Comparison of ENCODE assay signal across 25 cellular contexts in genomic region chr4:102120846-102121245, GRCh38.
DNase-seq lines count a peak whose midpoint lies in the region; ATAC-seq, FAIRE-seq and TF ChIP-seq lines count a peak whose summit lies in the region.
"Had no signal": no experiment of that assay in that cellular context is flagged by ENCODE, and none has a peak within 500 bp of the region (broad histone marks: within the 10 kb centered on the region; RNA-seq: fewer than 3 reads in every experiment).

No MANE protein-coding gene starts in this region.

- H3K27ac ChIP-seq in SK-N-SH (ENCODE audit: low read depth in 2 of 2, low read length in 1 of 2) = no peak overlapping the region
- no peak overlapping the region for H3K27ac ChIP-seq in HEK293 (ENCODE audit: extremely low read depth, low read depth, low read length)
- no peak overlapping the region for H3K27ac ChIP-seq in K562 (ENCODE audit: extremely low read depth, low read depth, low read length)
- H3K27ac ChIP-seq: 22Rv1, BLaER1 had no signal

- no peak overlapping the region for H2AFZ ChIP-seq in SK-N-SH (ENCODE audit: low read depth)
- H2AFZ ChIP-seq in K562 (ENCODE audit: low read depth, low read length) = no peak overlapping the region

- H3K36me3 ChIP-seq in SK-N-SH (replicated peaks in 1 of 2; ENCODE audit: control insufficient read depth in 1 of 2, insufficient read depth in 2 of 2, low read length in 1 of 2) (no peaks in the 10 kb centered on the region), HEK293 (ENCODE audit: control insufficient read depth in 2 of 2, insufficient read depth in 1 of 2, low read length in 2 of 2) (no peaks in the 10 kb centered on the region), K562 (ENCODE audit: control insufficient read depth, insufficient read depth, low read length) (no peaks in the 10 kb centered on the region)
- H3K36me3 ChIP-seq: BE2C, BLaER1 had no signal

- in situ Hi-C loops in K562 (cut with MboI) = no loop called here

- H3F3A ChIP-seq in SK-N-SH (replicated peaks; ENCODE audit: insufficient read depth) = no peaks in the 10 kb centered on the region

- H3K4me1 ChIP-seq in SK-N-SH (ENCODE audit: control insufficient read depth in 1 of 2, insufficient read depth in 2 of 2, low read depth in 1 of 2, low read length in 1 of 2) (no peaks in the 10 kb centered on the region), HEK293 (ENCODE audit: control insufficient read depth, insufficient read depth, low read length) (no peaks in the 10 kb centered on the region), K562 (replicated peaks in 1 of 2; ENCODE audit: control insufficient read depth in 2 of 2, insufficient read depth in 2 of 2, low read length in 2 of 2) (no peaks in the 10 kb centered on the region)
- H3K4me1 ChIP-seq: BE2C, BLaER1 had no signal

- no peaks in the 10 kb centered on the region for H3K9me1 ChIP-seq in K562 (ENCODE audit: control insufficient read depth, insufficient read depth, low read length)

- H3K9me3 ChIP-seq in SK-N-SH = peaks cover 8% of the 10 kb centered on the region; the same call in 1 of the 2 replicates
- no peaks in the 10 kb centered on the region for H3K9me3 ChIP-seq in HEK293 (ENCODE audit: control insufficient read depth, insufficient read depth, low read depth, low read length)
- no peaks in the 10 kb centered on the region for H3K9me3 ChIP-seq in K562 (replicated peaks; ENCODE audit: control insufficient read depth, insufficient read depth, low read depth, low read length)
- H3K9me3 ChIP-seq: BE2C had no signal

- no peaks in the 10 kb centered on the region for H3K9me2 ChIP-seq in SK-N-SH

- TF ChIP-seq RAD21 in SK-N-SH (IDR thresholded peaks at IDR 0.05; ENCODE audit: low read length) (no peak), K562 (CRISPR knock-in tag; conservative IDR thresholded peaks at IDR 0.05 in 1 of 2, IDR thresholded peaks at IDR 0.05 in 1 of 2) (no peak)

- intact Hi-C loops in K562 (cut with micrococcal nuclease) = no loop called here

- POLR2A ChIA-PET in SK-N-SH (lab: Yijun Ruan, JAX) (no interaction called here), HEK293 (lab: Yijun Ruan, JAX) (no interaction called here), K562 (lab: Yijun Ruan, JAX) (no interaction called here)

- no peak for TF ChIP-seq POLR2A in K562 (conservative IDR thresholded peaks at IDR 0.05)

- CTCF ChIA-PET in SK-N-SH (lab: Yijun Ruan, JAX) (no interaction called here), HEK293 (lab: Yijun Ruan, JAX) (interaction anchor here (0.7 kb wide), 1 partner anchor 972 kb away, joined by 3 read pairs; no protein-coding TSS in a partner anchor), K562 (lab: Yijun Ruan, JAX; ENCODE audit: low intra/inter-chr PET ratio) (no interaction called here)

- H3K4me3 ChIP-seq in SK-N-SH (ENCODE audit: low read depth in 2 of 2, low read length in 1 of 2) (no peak overlapping the region), HEK293 (ENCODE audit: low read depth, low read length) (no peak overlapping the region), K562 (no peak overlapping the region)
- H3K4me3 ChIP-seq: BLaER1, GM12878 had no signal

- no peak for ATAC-seq in SK-N-SH treated with all-trans-retinoic acid at 6 μM for 48 hours
- ATAC-seq in K562 = no peak
- no peak for ATAC-seq in GM21360 (IDR thresholded peaks at IDR 0.05; ENCODE audit: unreplicated experiment)
- ATAC-seq: GM12878 had no signal

- DNase-seq in SK-N-SH (no peak), K562 (ENCODE audit: extremely low read depth in 1 of 4, low spot score in 3 of 4) (no peak)
- DNase-seq in stimulated activated CD4-positive, alpha-beta T cell treated with anti-CD3 and anti-CD28 coated beads, Interleukin-4, amount 100 ng/mL, for 24 hours = no peak
- DNase-seq: ACHN; BE2C; C1 segment of cervical spinal cord; CD4-positive, alpha-beta memory T cell; CD4-positive, CD25-positive, alpha-beta regulatory T cell; CD8-positive, alpha-beta memory T cell; COR-L47; DMS 273 treated with DMSO at 0.1 percent for 48 hours; DMS153; DMS53; DMS79; DND-41; EL; GDM1 had no signal

- H3K9ac ChIP-seq in SK-N-SH (no peak overlapping the region), K562 (ENCODE audit: insufficient read depth in 1 of 2, low read depth in 2 of 2, low read length in 2 of 2) (no peak overlapping the region)
- H3K9ac ChIP-seq: BLaER1 had no signal

- BruUV-seq in K562 (replicated peaks; lab: Mats Ljungman, UMichigan) = no TSS peak

- TF ChIP-seq CTCF in SK-N-SH (IDR thresholded peaks at IDR 0.05) = no peak
- no peak for TF ChIP-seq CTCF in HEK293 (tag by site-specific recombination; IDR thresholded peaks at IDR 0.05)
- TF ChIP-seq CTCF in K562 (IDR thresholded peaks at IDR 0.05 in 2 of 3, conservative IDR thresholded peaks at IDR 0.05 in 1 of 3; ENCODE audit: insufficient read depth in 2 of 3, low read depth in 1 of 3, low read length in 3 of 3) = no peak

- FAIRE-seq in K562 (lab: Jason Lieb, UNC) = no peak
- FAIRE-seq: GM12892, GM18507 had no signal

- H3K79me2 ChIP-seq in SK-N-SH (ENCODE audit: insufficient read depth) (no peaks in the 10 kb centered on the region), K562 (ENCODE audit: control insufficient read depth, insufficient read depth, low read length) (no peaks in the 10 kb centered on the region)

- H3K27me3 ChIP-seq in SK-N-SH (ENCODE audit: insufficient read depth) (no peaks in the 10 kb centered on the region), K562 (ENCODE audit: control insufficient read depth in 2 of 2, insufficient read depth in 2 of 2, low read length in 2 of 2) (no peaks in the 10 kb centered on the region)
- H3K27me3 ChIP-seq: BE2C, BLaER1 had no signal

- TF ChIP-seq EP300 in SK-N-SH (IDR thresholded peaks at IDR 0.05; ENCODE audit: borderline replicate concordance in 1 of 2, low read depth in 1 of 2, low read length in 1 of 2) (no peak), K562 (IDR thresholded peaks at IDR 0.05; ENCODE audit: low read length) (no peak)

- no peak overlapping the region for H3K4me2 ChIP-seq in SK-N-SH
- H3K4me2 ChIP-seq in K562 (ENCODE audit: insufficient read depth, low read length) = no peak overlapping the region
- H3K4me2 ChIP-seq: BLaER1 had no signal

- H4K20me1 ChIP-seq in SK-N-SH (ENCODE audit: insufficient read depth) = no peaks in the 10 kb centered on the region
- H4K20me1 ChIP-seq in K562 (replicated peaks; ENCODE audit: control insufficient read depth, insufficient read depth, low read length) = no peaks in the 10 kb centered on the region
- H4K20me1 ChIP-seq: BLaER1 had no signal

TF ChIP-seq in SK-N-SH treated with all-trans-retinoic acid at 6 μM for 48 hours, 23 proteins besides CTCF, POLR2A, EP300 and RAD21:
- no peak for TF ChIP-seq ZFP30 (CRISPR knock-in tag; IDR thresholded peaks at IDR 0.05)
- 0 out of 2 replicates have a peak, but pooled peaks have one; percentile 50 for TF ChIP-seq RARB (CRISPR knock-in tag; IDR thresholded peaks at IDR 0.05)
- TF ChIP-seq TOX (CRISPR knock-in tag; IDR thresholded peaks at IDR 0.05; ENCODE audit: borderline replicate concordance) = no peak
TF ChIP-seq in SK-N-SH treated with all-trans-retinoic acid at 6 μM for 48 hours: peak in this region for 1.

TF ChIP-seq in SK-N-SH, 30 proteins besides CTCF, POLR2A, EP300 and RAD21:
- TF ChIP-seq TAF1 (IDR thresholded peaks at IDR 0.05; ENCODE audit: borderline replicate concordance, low read depth, low read length) = no peak
- no peak for TF ChIP-seq TCF12 (IDR thresholded peaks at IDR 0.05)
- no peak for TF ChIP-seq ELF1 (IDR thresholded peaks at IDR 0.05)

TF ChIP-seq in HEK293, 187 proteins besides CTCF, POLR2A, EP300 and RAD21:
- TF ChIP-seq ZNF585B (tag by site-specific recombination; IDR thresholded peaks at IDR 0.05) = no peak
- TF ChIP-seq SETDB1 (IDR thresholded peaks at IDR 0.05; ENCODE audit: insufficient read length, low read length) = peak; percentile 69

TF ChIP-seq in K562, 482 proteins besides CTCF, POLR2A, EP300 and RAD21 (continues in another document):
- peak; percentile 83 for TF ChIP-seq ZNF354B (CRISPR knock-in tag; IDR thresholded peaks at IDR 0.05)
- TF ChIP-seq ZNF507 (tag; conservative IDR thresholded peaks at IDR 0.05) = peak; percentile 97
- TF ChIP-seq NFYB (IDR thresholded peaks at IDR 0.05; ENCODE audit: extremely low read depth, insufficient read length) = no peak
- TF ChIP-seq EGR1 (conservative IDR thresholded peaks at IDR 0.05) = no peak
- no peak for TF ChIP-seq STAG1 (CRISPR knock-in tag; IDR thresholded peaks at IDR 0.05; ENCODE audit: borderline replicate concordance)
